Comparison of ENCODE assay signal across 1 cellular context in genomic region chr2:26363323-26363722, GRCh38.
TF ChIP-seq lines count a peak whose summit lies in the region.

No MANE protein-coding gene starts in this region.

TF ChIP-seq in A549, 52 proteins besides CTCF, POLR2A, EP300 and RAD21:
- TF ChIP-seq MAFK (IDR thresholded peaks at IDR 0.05; ENCODE audit: partially characterized antibody) = peak; percentile 99
- TF ChIP-seq GATA3 (IDR thresholded peaks at IDR 0.05; ENCODE audit: borderline replicate concordance) = no peak
- TF ChIP-seq, protein P1, sequence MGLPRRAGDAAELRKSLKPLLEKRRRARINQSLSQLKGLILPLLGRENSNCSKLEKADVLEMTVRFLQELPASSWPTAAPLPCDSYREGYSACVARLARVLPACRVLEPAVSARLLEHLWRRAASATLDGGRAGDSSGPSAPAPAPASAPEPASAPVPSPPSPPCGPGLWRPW (IDR thresholded peaks at IDR 0.05) = no peak
- TF ChIP-seq HEYL (CRISPR knock-in tag; IDR thresholded peaks at IDR 0.05) = no peak
